Comparison of ENCODE assay signal across 12 cellular contexts in genomic region chr1:186785503-186785902, GRCh38. TPM values are rescaled to one million over a fixed set of nuclear protein-coding genes. Genes with fewer than 3 reads are reported as not detected.
"Had no signal": no experiment of that assay in that cellular context is flagged by ENCODE, and none has a peak within 500 bp of the region (broad histone marks: within the 10 kb centered on the region; RNA-seq: fewer than 3 reads in every experiment).

No MANE protein-coding gene starts in this region.

- H3K27me3 ChIP-seq: colonic mucosa, neutrophil had no signal

- H3K9me3 ChIP-seq: colonic mucosa, neutrophil had no signal

- DNase-seq: activated CD4-positive, alpha-beta memory T cell treated with anti-CD3 and anti-CD28 coated beads, Interleukin-2, amount 10 ng/mL, durations not matched to agents 7 days and 5 days; activated naive CD8-positive, alpha-beta T cell treated with anti-CD3 and anti-CD28 coated beads, Interleukin-2, amount 10 ng/mL, durations not matched to agents 7 days and 5 days; activated T-cell treated with anti-CD3 and anti-CD28 coated beads, Interleukin-2, amount 50 U/mL, for 48 hours; colonic mucosa; effector CD4-positive, alpha-beta T cell; foreskin fibroblast; naive thymus-derived CD4-positive, alpha-beta T cell; retina; stimulated activated CD4-positive, alpha-beta T cell treated with anti-CD3 and anti-CD28 coated beads, Interleukin-4, amount 100 ng/mL, for 4 hours; stimulated activated naive CD8-positive, alpha-beta T cell treated with anti-CD3 and anti-CD28 coated beads, Interleukin-15, amount 100 ng/mL, for 72 hours; T-helper 2 cell had no signal

- H3K27ac ChIP-seq: colonic mucosa, neutrophil had no signal

- H3K36me3 ChIP-seq: colonic mucosa, neutrophil had no signal

- H3K4me1 ChIP-seq: colonic mucosa had no signal

- H3K4me3 ChIP-seq: colonic mucosa had no signal

RNA-seq across cellular contexts. Expression of gene PLA2G4A, which starts 43.2 kb away (rescaled TPM):
- polyA plus RNA-seq: naive thymus-derived CD4-positive, alpha-beta T cell had no signal
